ENCODE assay signal across 23 cellular contexts in the genomic region with DNA sequence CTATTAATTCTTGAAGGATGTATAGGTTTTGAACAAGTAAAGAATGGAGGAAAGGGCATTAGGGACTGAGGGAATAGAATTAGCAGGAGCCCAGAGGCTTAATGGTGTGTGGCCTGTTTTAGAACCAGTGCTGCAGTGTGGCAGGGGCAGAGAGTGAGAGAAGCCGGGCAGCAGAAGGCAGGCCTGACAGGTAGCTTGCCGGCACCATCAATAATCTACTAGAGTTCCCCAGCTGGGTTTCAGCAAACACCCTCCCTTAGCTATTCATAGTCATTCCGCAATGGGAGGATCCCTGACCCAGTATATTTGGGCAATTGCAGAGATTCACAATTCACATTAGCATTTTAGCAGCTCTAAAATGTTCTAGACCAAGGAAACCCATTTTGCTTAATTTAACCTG.
DNase-seq lines count a peak whose midpoint lies in the region; ATAC-seq, FAIRE-seq and TF ChIP-seq lines count a peak whose summit lies in the region.
"Had no signal": no experiment of that assay in that cellular context is flagged by ENCODE, and none has a peak within 500 bp of the region (broad histone marks: within the 10 kb centered on the region; RNA-seq: fewer than 3 reads in every experiment).

No MANE protein-coding gene starts in this region.

- H3K27me3 ChIP-seq in A673 (replicated peaks; ENCODE audit: insufficient read depth, low read depth, low read length, poor library complexity) (no peaks in the 10 kb centered on the region), H7 (ENCODE audit: control insufficient read depth, insufficient read depth, low read length) (no peaks in the 10 kb centered on the region), body of pancreas (no peaks in the 10 kb centered on the region), neutrophil (no peaks in the 10 kb centered on the region), esophagus squamous epithelium (no peaks in the 10 kb centered on the region)
- H3K27me3 ChIP-seq: BE2C had no signal

- TF ChIP-seq POLR2A in body of pancreas (IDR thresholded peaks at IDR 0.05), result no peak
- no peak for TF ChIP-seq POLR2A in esophagus squamous epithelium (IDR thresholded peaks at IDR 0.05)
- TF ChIP-seq POLR2A in GM12892 (IDR thresholded peaks at IDR 0.05; ENCODE audit: low read depth, low read length), result no peak

- H3K27ac ChIP-seq in A673 (ENCODE audit: low read depth, low read length, poor library complexity, severe bottlenecking), result peak overlapping the region; percentile 64
- no peak overlapping the region for H3K27ac ChIP-seq in body of pancreas
- peak overlapping the region; percentile 38 for H3K27ac ChIP-seq in neutrophil
- H3K27ac ChIP-seq in esophagus squamous epithelium, result no peak overlapping the region
- H3K27ac ChIP-seq: HL-60 had no signal

- intact Hi-C loops in A673 (cut with micrococcal nuclease; ENCODE audit: unreplicated experiment) (no loop called here), body of pancreas (cut with DNase I) (no loop called here), esophagus squamous epithelium (cut with DNase I) (no loop called here)

- H3K4me1 ChIP-seq in A673 (ENCODE audit: insufficient read depth, low read length, poor library complexity, severe bottlenecking) (peaks cover 36% of the 10 kb centered on the region), body of pancreas (peaks cover 7% of the 10 kb centered on the region), neutrophil (ENCODE audit: control insufficient read depth in 1 of 2, insufficient read depth in 1 of 2, low read depth in 1 of 2, low read length in 1 of 2) (peaks cover 14 to 21% of the 10 kb centered on the region in 2 experiments), esophagus squamous epithelium (peaks cover 0 to 20% (median 7%) of the 10 kb centered on the region in 3 donors)
- H3K4me1 ChIP-seq: BE2C had no signal

- BruUV-seq in A673 (replicated peaks; lab: Mats Ljungman, UMichigan), result no TSS peak

- FAIRE-seq in GM12892 (lab: Jason Lieb, UNC), result no peak
- FAIRE-seq: G401.6, GM12891, GM18507, K562 had no signal

- CTCF ChIA-PET in A673 (lab: Charles Lee), result no interaction called here

- DNase-seq in A673 (ENCODE audit: low spot score), result no peak
- peak; percentile 16 for DNase-seq in H7
- no peak for DNase-seq in body of pancreas
- DNase-seq in esophagus squamous epithelium (lab: John Stamatoyannopoulos, UW), result no peak
- no peak for DNase-seq in GM12892 (ENCODE audit: insufficient read length)
- DNase-seq: ACHN; BE2C; C1 segment of cervical spinal cord; CD4-positive, CD25-positive, alpha-beta regulatory T cell; CD8-positive, alpha-beta memory T cell; COR-L47; DMS 273 treated with DMSO at 0.1 percent for 48 hours; DMS53; DND-41; EL; HCEC 1CT had no signal

- POLR2A ChIA-PET in A673 (lab: Charles Lee; ENCODE audit: low non-redundant PET), result no interaction called here

- H3K9me3 ChIP-seq in A673 (ENCODE audit: low read depth, low read length, poor library complexity, severe bottlenecking) (no peaks in the 10 kb centered on the region), body of pancreas (no peaks in the 10 kb centered on the region), neutrophil (no peaks in the 10 kb centered on the region), esophagus squamous epithelium (no peaks in the 10 kb centered on the region)
- H3K9me3 ChIP-seq: BE2C had no signal

- WGBS in body of pancreas, 2 donors, result 74 to 75% methylated on average over 3 of the region's 3 CpGs
- 89 to 100% methylated on average over 3 of the region's 3 CpGs for WGBS in esophagus squamous epithelium, 2 donors

- ATAC-seq in body of pancreas, result peak; percentile 37
- ATAC-seq in GM18519 (IDR thresholded peaks at IDR 0.05; ENCODE audit: low FRiP score, unreplicated experiment), result no peak
- ATAC-seq: K562 had no signal

- TF ChIP-seq CTCF in A673 (conservative IDR thresholded peaks at IDR 0.05; ENCODE audit: low read depth, low read length) (no peak), body of pancreas (IDR thresholded peaks at IDR 0.05) (no peak), neutrophil (IDR thresholded peaks at IDR 0.05) (no peak), esophagus squamous epithelium (IDR thresholded peaks at IDR 0.05) (no peak)

- H3K36me3 ChIP-seq in A673 (ENCODE audit: insufficient read depth, low read length, poor library complexity, severe bottlenecking) (no peaks in the 10 kb centered on the region), H7 (replicated peaks; ENCODE audit: control insufficient read depth, insufficient read depth, low read length) (no peaks in the 10 kb centered on the region), body of pancreas (replicated peaks in 1 of 2; ENCODE audit: insufficient read depth in 1 of 2, low read depth in 2 of 2) (no peaks in the 10 kb centered on the region), neutrophil (no peaks in the 10 kb centered on the region), esophagus squamous epithelium (no peaks in the 10 kb centered on the region)
- H3K36me3 ChIP-seq: BE2C had no signal

- H3K4me3 ChIP-seq in A673 (ENCODE audit: low read depth, low read length, poor library complexity, severe bottlenecking) (no peak overlapping the region), H7 (ENCODE audit: insufficient read depth, low read depth, low read length) (no peak overlapping the region), body of pancreas (no peak overlapping the region), neutrophil (ENCODE audit: low read depth in 1 of 2, low read length in 1 of 2) (no peak overlapping the region), esophagus squamous epithelium (no peak overlapping the region)
- H3K4me3 ChIP-seq: K562 had no signal

Comparison
In these comparisons a context has a peak if more than half of its experiments do, and no peak if none do; other contexts are left out.
1. H3K27ac ChIP-seq: peak in A673 (single experiment) and neutrophil (single experiment); none in body of pancreas (0 of 4) and esophagus squamous epithelium (0 of 4).